In the genomic region with DNA sequence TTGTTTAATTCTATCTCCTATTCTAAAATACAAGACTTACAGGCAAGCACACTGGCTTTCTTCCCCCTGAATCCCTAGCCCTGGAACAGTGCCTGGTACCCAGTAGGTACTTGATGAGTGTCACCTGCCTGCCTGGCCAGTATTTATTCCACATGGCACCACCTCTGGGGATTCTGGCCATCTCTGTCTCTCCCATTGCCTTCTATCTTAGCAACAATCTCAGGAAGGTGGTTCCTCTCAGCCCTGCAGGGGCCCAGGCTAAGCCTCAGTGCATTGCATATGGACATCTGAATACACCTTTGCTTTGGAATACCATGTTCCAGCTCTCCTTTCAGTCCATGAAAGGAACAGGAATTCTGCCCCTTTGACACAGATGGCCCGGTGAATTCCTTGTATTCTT, we compare ENCODE assay signal across 18 cellular contexts.
DNase-seq lines count a peak whose midpoint lies in the region; ATAC-seq and TF ChIP-seq lines count a peak whose summit lies in the region.
"Had no signal": no experiment of that assay in that cellular context is flagged by ENCODE, and none has a peak within 500 bp of the region (broad histone marks: within the 10 kb centered on the region; RNA-seq: fewer than 3 reads in every experiment).

No MANE protein-coding gene starts in this region.

- no peak for TF ChIP-seq CTCF in esophagus muscularis mucosa (IDR thresholded peaks at IDR 0.05)

- no peak overlapping the region for H3K27ac ChIP-seq in esophagus muscularis mucosa (replicated peaks in 1 of 4)
- H3K27ac ChIP-seq: BLaER1 had no signal

- no peak for ATAC-seq in left ventricle myocardium superior

- H3K36me3 ChIP-seq in esophagus muscularis mucosa: no peaks in the 10 kb centered on the region
- H3K36me3 ChIP-seq: BE2C, BLaER1 had no signal

- peak; percentile 33 for DNase-seq in cardiac septum (ENCODE audit: low spot score)
- DNase-seq in left ventricle myocardium superior: no peak
- DNase-seq in G401 (ENCODE audit: low spot score): peak; percentile 89
- peak; percentile 15 to 63 for DNase-seq in cerebellar nuclear complex (lab: John Stamatoyannopoulos, UW)
- DNase-seq in DMS 273 treated with DMSO at 0.1 percent for 48 hours (lab: John Stamatoyannopoulos, UW): no peak
- no peak for DNase-seq in NCI-H226
- DNase-seq in esophagus muscularis mucosa (ENCODE audit: extremely low spot score): no peak
- DNase-seq: 8988T; ACHN; BE2C; CD4-positive, alpha-beta memory T cell; CD4-positive, CD25-positive, alpha-beta regulatory T cell; CD8-positive, alpha-beta memory T cell; COR-L47; DMS79 treated with DMSO at 0.1 percent for 48 hours; EL; GF-D8 had no signal

- H3K4me1 ChIP-seq in esophagus muscularis mucosa: no peaks in the 10 kb centered on the region
- H3K4me1 ChIP-seq: BE2C, BLaER1 had no signal

- no peak for TF ChIP-seq EP300 in esophagus muscularis mucosa (IDR thresholded peaks at IDR 0.05)

- no peak for TF ChIP-seq POLR2A in esophagus muscularis mucosa (IDR thresholded peaks at IDR 0.05; ENCODE audit: low read depth)

- H3K27me3 ChIP-seq in esophagus muscularis mucosa: no peaks in the 10 kb centered on the region
- H3K27me3 ChIP-seq: BE2C, BLaER1 had no signal

- intact Hi-C loops in cardiac septum (cut with DNase I): no loop called here
- intact Hi-C loops in left ventricle myocardium superior (cut with micrococcal nuclease): no loop called here
- intact Hi-C loops in esophagus muscularis mucosa (cut with DNase I): no loop called here

- in situ Hi-C loops in G401 (cut with HindIII; ENCODE audit: low sequenced_read_pairs): no loop called here

- 87% methylated on average over 1 of the region's 1 CpG for WGBS in esophagus muscularis mucosa

- no peaks in the 10 kb centered on the region for H3K9me3 ChIP-seq in esophagus muscularis mucosa
- H3K9me3 ChIP-seq: BE2C, BLaER1 had no signal

- H3K4me3 ChIP-seq in esophagus muscularis mucosa: no peak overlapping the region
- H3K4me3 ChIP-seq: BLaER1 had no signal

Comparison
In these comparisons a context has a peak if more than half of its experiments do, and no peak if none do; other contexts are left out.
1. DNase-seq: peak in cardiac septum (single experiment), G401 (single experiment) and cerebellar nuclear complex (2 of 2); none in left ventricle myocardium superior (single experiment), DMS 273 treated with DMSO at 0.1 percent for 48 hours (single experiment), NCI-H226 (single experiment) and esophagus muscularis mucosa (single experiment).